ENCODE assay signal across 1 cellular context in genomic region chr2:174003635-174004310, GRCh38.
TF ChIP-seq lines count a peak whose summit lies in the region.

No MANE protein-coding gene starts in this region.

TF ChIP-seq in HepG2, 621 proteins besides CTCF, POLR2A, EP300 and RAD21 (continued from another document and continues in another):
- no peak for TF ChIP-seq AFF4 (CRISPR knock-in tag; IDR thresholded peaks at IDR 0.05)
- no peak for TF ChIP-seq ZSCAN21 (CRISPR knock-in tag; IDR thresholded peaks at IDR 0.05; ENCODE audit: borderline replicate concordance)
- TF ChIP-seq ZNF746 (CRISPR knock-in tag; IDR thresholded peaks at IDR 0.05) = no peak
- TF ChIP-seq ZNF800 (CRISPR knock-in tag; IDR thresholded peaks at IDR 0.05) = no peak
- no peak for TF ChIP-seq ZNF670 (CRISPR knock-in tag; IDR thresholded peaks at IDR 0.05; ENCODE audit: borderline replicate concordance)
- TF ChIP-seq ZNF263 (CRISPR knock-in tag; IDR thresholded peaks at IDR 0.05) = no peak
- 0 out of 2 replicates have a peak, but pooled peaks have one; percentile 13 for TF ChIP-seq HMG20A (CRISPR knock-in tag; IDR thresholded peaks at IDR 0.05; ENCODE audit: borderline replicate concordance)
- TF ChIP-seq ZNF597 (CRISPR knock-in tag; IDR thresholded peaks at IDR 0.05) = no peak
- TF ChIP-seq ZSCAN5A (CRISPR knock-in tag; IDR thresholded peaks at IDR 0.05; ENCODE audit: borderline replicate concordance) = no peak
- no peak for TF ChIP-seq KDM5B (CRISPR knock-in tag; IDR thresholded peaks at IDR 0.05; ENCODE audit: borderline replicate concordance)
- no peak for TF ChIP-seq ZFY (CRISPR knock-in tag; IDR thresholded peaks at IDR 0.05)
- TF ChIP-seq DMTF1 (CRISPR knock-in tag; IDR thresholded peaks at IDR 0.05) = no peak
- TF ChIP-seq ZBTB4 (CRISPR knock-in tag; IDR thresholded peaks at IDR 0.05; ENCODE audit: borderline replicate concordance) = no peak
- no peak for TF ChIP-seq GPN1 (CRISPR knock-in tag; IDR thresholded peaks at IDR 0.05; ENCODE audit: borderline replicate concordance)
- no peak for TF ChIP-seq ZBTB40 (IDR thresholded peaks at IDR 0.05)
- no peak for TF ChIP-seq ZBTB40 (CRISPR knock-in tag; IDR thresholded peaks at IDR 0.05)
- TF ChIP-seq HMGXB4 (CRISPR knock-in tag; IDR thresholded peaks at IDR 0.05; ENCODE audit: borderline replicate concordance in 1 of 2, low read depth in 1 of 2) = peak; percentile 31 to 79; a peak in 1 of 4 replicates
